ENCODE assay signal across 8 cellular contexts in genomic region chr4:87423313-87424031, GRCh38. TPM values are rescaled to one million over a fixed set of nuclear protein-coding genes. Genes with fewer than 3 reads are reported as not detected.
DNase-seq lines count a peak whose midpoint lies in the region; ATAC-seq and TF ChIP-seq lines count a peak whose summit lies in the region.

No MANE protein-coding gene starts in this region.

- H3K27ac ChIP-seq in thyroid gland: peak overlapping the region in 1 of 3 donors; percentile 98

- intact Hi-C loops in thyroid gland (cut with DNase I): no loop called here

- peak overlapping the region; percentile 99 for H2AFZ ChIP-seq in Loucy (ENCODE audit: low read length)

- TF ChIP-seq CTCF in Loucy (conservative IDR thresholded peaks at IDR 0.05; ENCODE audit: low read length): no peak; the same call in 1 of the 2 replicates
- no peak for TF ChIP-seq CTCF in thyroid gland (IDR thresholded peaks at IDR 0.05)

- peak overlapping the region; percentile 93 for H3K27ac Mint-ChIP-seq in activated naive CD8-positive, alpha-beta T cell treated with anti-CD3 and anti-CD28 coated beads, Interleukin-2, amount 50 U/mL, for 24 hours

- peak overlapping the region; percentile 85 for H3K9ac ChIP-seq in Loucy (ENCODE audit: low read depth, low read length, poor library complexity, severe bottlenecking)

- no peaks in the 10 kb centered on the region for H3F3A ChIP-seq in Loucy (ENCODE audit: low read depth)

- peak overlapping the region; percentile 79 for H3K4me2 ChIP-seq in Loucy (ENCODE audit: low read depth, low read length, poor library complexity, severe bottlenecking)

- no peaks in the 10 kb centered on the region for H3K27me3 ChIP-seq in Loucy (ENCODE audit: insufficient read depth, low read length, poor library complexity, severe bottlenecking)
- H3K27me3 ChIP-seq in thyroid gland: no peaks in the 10 kb centered on the region

- H3K4me3 Mint-ChIP-seq in activated naive CD8-positive, alpha-beta T cell treated with anti-CD3 and anti-CD28 coated beads, Interleukin-2, amount 50 U/mL, for 24 hours: peak overlapping the region; percentile 92

- H3K36me3 Mint-ChIP-seq in activated naive CD8-positive, alpha-beta T cell treated with anti-CD3 and anti-CD28 coated beads, Interleukin-2, amount 50 U/mL, for 24 hours (ENCODE audit: low read depth): no peaks in the 10 kb centered on the region

- no peaks in the 10 kb centered on the region for H3K9me3 Mint-ChIP-seq in activated naive CD8-positive, alpha-beta T cell treated with anti-CD3 and anti-CD28 coated beads, Interleukin-2, amount 50 U/mL, for 24 hours

- peaks cover 42% of the 10 kb centered on the region for H3K79me2 ChIP-seq in Loucy (ENCODE audit: insufficient read depth, low read length)

- H3K36me3 ChIP-seq in Loucy (ENCODE audit: insufficient read depth, low read length) (no peaks in the 10 kb centered on the region), thyroid gland (no peaks in the 10 kb centered on the region)

- peak; percentile 24 for DNase-seq in EH (ENCODE audit: low read depth)
- DNase-seq in activated naive CD8-positive, alpha-beta T cell treated with anti-CD3 and anti-CD28 coated beads, Interleukin-2, amount 50 U/mL, for 24 hours: no peak
- DNase-seq in kidney tubule cell (ENCODE audit: low spot score): peak; percentile 30
- DNase-seq in thyroid gland: no peak
- DNase-seq in stimulated activated CD4-positive, alpha-beta T cell treated with anti-CD3 and anti-CD28 coated beads, Interleukin-12 subunit alpha, Interleukin-12 subunit beta, amount 100 ng/mL, for 4 hours: no peak
- no peak for DNase-seq in middle frontal gyrus (ENCODE audit: extremely low spot score, low spot score)

- no peak for ATAC-seq in activated naive CD8-positive, alpha-beta T cell treated with anti-CD3 and anti-CD28 coated beads, Interleukin-2, amount 50 U/mL, for 24 hours
- no peak for ATAC-seq in HG03108 (IDR thresholded peaks at IDR 0.05; ENCODE audit: unreplicated experiment)

- WGBS in thyroid gland, 2 donors: 27 to 31% methylated on average over 3 of the region's 3 CpGs

- H3K4me1 Mint-ChIP-seq in activated naive CD8-positive, alpha-beta T cell treated with anti-CD3 and anti-CD28 coated beads, Interleukin-2, amount 50 U/mL, for 24 hours: peaks cover 41% of the 10 kb centered on the region

- H3K9me2 ChIP-seq in Loucy (replicated peaks; ENCODE audit: low read depth, low read length): no peaks in the 10 kb centered on the region

- H4K20me1 ChIP-seq in Loucy (ENCODE audit: insufficient read depth, low read length, poor library complexity, severe bottlenecking): no peaks in the 10 kb centered on the region

- H3K4me3 ChIP-seq in Loucy (ENCODE audit: low read length, poor library complexity, severe bottlenecking) (peak overlapping the region; percentile 85), thyroid gland (replicated peaks in 1 of 3) (peak overlapping the region in 2 of 3 donors; percentile 60 to 78)

- no peaks in the 10 kb centered on the region for H3K27me3 Mint-ChIP-seq in activated naive CD8-positive, alpha-beta T cell treated with anti-CD3 and anti-CD28 coated beads, Interleukin-2, amount 50 U/mL, for 24 hours

- H3K4me1 ChIP-seq in Loucy (ENCODE audit: insufficient read depth, low read length, poor library complexity, severe bottlenecking): peaks cover 48% of the 10 kb centered on the region
- H3K4me1 ChIP-seq in thyroid gland: peaks cover 24 to 26% of the 10 kb centered on the region in 2 donors

- TF ChIP-seq POLR2A in thyroid gland (IDR thresholded peaks at IDR 0.05): no peak

- no peaks in the 10 kb centered on the region for H3K9me3 ChIP-seq in Loucy (ENCODE audit: insufficient read depth, low read depth, low read length)
- H3K9me3 ChIP-seq in thyroid gland: no peaks in the 10 kb centered on the region

RNA-seq across cellular contexts. Expression of gene NUDT9, which starts 1.1 kb away (rescaled TPM):
- total RNA-seq in thyroid gland: 10 to 100 TPM; 20.4 to 38.2 (median 28.4) TPM

RNA-seq across cellular contexts. Expression of gene HSD17B11, which starts 32.5 kb away (rescaled TPM):
- total RNA-seq in thyroid gland: 100 to 1,000 TPM in 1 of 4 donors, 10 to 100 TPM in 3; 23.4 to 147 (median 61.8) TPM

Comparison
In these comparisons a context has a peak if more than half of its experiments do, and no peak if none do; other contexts are left out.
1. DNase-seq: peak in EH (single experiment) and kidney tubule cell (single experiment); none in activated naive CD8-positive, alpha-beta T cell treated with anti-CD3 and anti-CD28 coated beads, Interleukin-2, amount 50 U/mL, for 24 hours (single experiment), thyroid gland (0 of 2), stimulated activated CD4-positive, alpha-beta T cell treated with anti-CD3 and anti-CD28 coated beads, Interleukin-12 subunit alpha, Interleukin-12 subunit beta, amount 100 ng/mL, for 4 hours (single experiment) and middle frontal gyrus (single experiment).